8 cellular contexts compared by ENCODE assay signal in genomic region chr1:159188375-159188788, GRCh38. TPM values are rescaled to one million over a fixed set of nuclear protein-coding genes. Genes with fewer than 3 reads are reported as not detected.
DNase-seq lines count a peak whose midpoint lies in the region; ATAC-seq, FAIRE-seq and TF ChIP-seq lines count a peak whose summit lies in the region.

No MANE protein-coding gene starts in this region.

- H3K4me1 ChIP-seq in mammary epithelial cell (ENCODE audit: insufficient read depth, low read length) = no peaks in the 10 kb centered on the region
- H3K4me1 ChIP-seq in ovary (ENCODE audit: insufficient read depth) = peaks cover 2% of the 10 kb centered on the region

- no peaks in the 10 kb centered on the region for H4K20me1 ChIP-seq in mammary epithelial cell (ENCODE audit: insufficient read depth, low read length)

- no peak for TF ChIP-seq CTCF in mammary epithelial cell (conservative IDR thresholded peaks at IDR 0.05 in 1 of 2, IDR thresholded peaks at IDR 0.05 in 1 of 2; ENCODE audit: extremely low read depth in 1 of 2, insufficient read depth in 1 of 2, low read depth in 1 of 2, low read length in 2 of 2)
- TF ChIP-seq CTCF in ovary (IDR thresholded peaks at IDR 0.05) = no peak
- TF ChIP-seq CTCF in D721Med (IDR thresholded peaks at IDR 0.05; ENCODE audit: insufficient read depth, missing control alignments) = no peak

- CTCF ChIA-PET in mammary epithelial cell (lab: Charles Lee; ENCODE audit: low non-redundant PET) = no interaction called here

- H3K27ac ChIP-seq in mammary epithelial cell (ENCODE audit: insufficient read depth, low read depth, low read length) = no peak overlapping the region
- no peak overlapping the region for H3K27ac ChIP-seq in ovary

- intact Hi-C loops in mammary epithelial cell (cut with micrococcal nuclease) = no loop called here
- intact Hi-C loops in head of caudate nucleus (cut with DNase I) = no loop called here
- intact Hi-C loops in ovary (cut with DNase I) = no loop called here

- FAIRE-seq in D721Med (lab: Jason Lieb, UNC) = no peak

- H3K9me3 ChIP-seq in mammary epithelial cell (replicated peaks; ENCODE audit: insufficient read depth, low read length) (no peaks in the 10 kb centered on the region), ovary (no peaks in the 10 kb centered on the region)

- in situ Hi-C loops in T47D (cut with HindIII; ENCODE audit: low pct_unique_long_range_greater_than_20kb, low sequenced_read_pairs) = no loop called here
- in situ Hi-C loops in mammary epithelial cell (cut with MboI; ENCODE audit: low sequenced_read_pairs in 2 of 2) = no loop called here
- in situ Hi-C loops in SK-MEL-5 (cut with HindIII; ENCODE audit: low pct_unique_long_range_greater_than_20kb, low sequenced_read_pairs) = no loop called here

- WGBS in mammary epithelial cell (ENCODE audit: low coverage, missing lambda C conversion rate) = no CpG with 5 or more reads among the region's 24 CpGs
- WGBS in ovary, 3 donors = 1% methylated on average over 24 of the region's 24 CpGs

- TF ChIP-seq POLR2A in ovary (IDR thresholded peaks at IDR 0.05) = no peak

- no peaks in the 10 kb centered on the region for H3K79me2 ChIP-seq in mammary epithelial cell (ENCODE audit: insufficient read depth, low read length)

- TF ChIP-seq EP300 in ovary (IDR thresholded peaks at IDR 0.05) = no peak

- no peak overlapping the region for H3K9ac ChIP-seq in mammary epithelial cell (ENCODE audit: insufficient read depth, low read length)

- no peaks in the 10 kb centered on the region for H3K36me3 ChIP-seq in mammary epithelial cell (ENCODE audit: insufficient read depth, low read length)
- no peaks in the 10 kb centered on the region for H3K36me3 ChIP-seq in ovary

- H2AFZ ChIP-seq in mammary epithelial cell (ENCODE audit: low read depth, low read length) = no peak overlapping the region

- ATAC-seq in HG03039 (IDR thresholded peaks at IDR 0.05; ENCODE audit: unreplicated experiment) = peak; percentile 96

- dilution Hi-C loops in mammary epithelial cell (cut with HindIII; ENCODE audit: low sequenced_read_pairs) = no loop called here

- peaks cover 5% of the 10 kb centered on the region for H3K27me3 ChIP-seq in mammary epithelial cell (ENCODE audit: insufficient read depth, low read length)
- no peaks in the 10 kb centered on the region for H3K27me3 ChIP-seq in ovary

- no TSS peak for BruUV-seq in mammary epithelial cell (replicated peaks; lab: Mats Ljungman, UMichigan)

- DNase-seq in T47D (ENCODE audit: low read depth in 1 of 2, low spot score in 1 of 2) (peak; percentile 42 to 54), mammary epithelial cell (no peak), SK-MEL-5 (ENCODE audit: low read depth, low spot score) (peak; percentile 62), head of caudate nucleus (peak in 38 of 42 donors; percentile 34 to 79 (median 55)), ovary (peak; percentile 23 to 63 (median 41)), D721Med (ENCODE audit: insufficient read length, low spot score) (no peak), foreskin melanocyte (no peak)

- no peak overlapping the region for H3K4me3 ChIP-seq in mammary epithelial cell (replicated peaks in 1 of 3; ENCODE audit: insufficient read depth in 1 of 3, low read depth in 2 of 3, low read length in 3 of 3)
- H3K4me3 ChIP-seq in ovary = peak overlapping the region; percentile 16

- no peak overlapping the region for H3K4me2 ChIP-seq in mammary epithelial cell (ENCODE audit: insufficient read depth, low read depth, low read length)

RNA-seq across cellular contexts. Expression of gene ACKR1, which starts 16.3 kb away (rescaled TPM):
- total RNA-seq in mammary epithelial cell (not detected), ovary (10 to 100 TPM in 6 of 7 donors, 1 to 10 TPM in 1; 5.6 to 43.0 (median 20.7) TPM)
- polyA plus RNA-seq in mammary epithelial cell (not detected), ovary (10 to 100 TPM; 36.2 to 41.9 TPM)
- not detected for polyA minus RNA-seq in mammary epithelial cell
- total RNA-seq in SK-MEL-5 (2014; rRNA removed; shearing (Covaris generic)) = not detected in 2 replicates
- polyA plus RNA-seq in SK-MEL-5 (2015; cell fraction: cytosol; rRNA removed) = 0.14 and 1.1 TPM in 2 replicates
- polyA plus RNA-seq in SK-MEL-5 (2015; cell fraction: nucleus; rRNA removed) = 7.0 TPM in 1 of 2 replicates, not detected in the other

RNA-seq across cellular contexts. Expression of gene CADM3, which starts 17.0 kb away (rescaled TPM):
- under 1 TPM in 1 of 2 donors, not detected in 1; 0.67 TPM for total RNA-seq in mammary epithelial cell
- polyA plus RNA-seq in mammary epithelial cell = 0.03 TPM
- not detected for polyA minus RNA-seq in mammary epithelial cell
- total RNA-seq in SK-MEL-5 (2014; rRNA removed; shearing (Covaris generic)) = 1.5 and 1.7 TPM in 2 replicates
- polyA plus RNA-seq in SK-MEL-5 (2015; cell fraction: cytosol; rRNA removed) = 6.6 and 7.1 TPM in 2 replicates
- polyA plus RNA-seq in SK-MEL-5 (2015; cell fraction: nucleus; rRNA removed) = 1.1 and 2.3 TPM in 2 replicates
- 1 to 10 TPM in 3 of 7 donors, under 1 TPM in 2, not detected in 2; 0.17 to 2.7 (median 1.5) TPM for total RNA-seq in ovary
- 10 to 100 TPM in 1 of 2 donors, under 1 TPM in 1; 0.75 to 13.8 TPM for polyA plus RNA-seq in ovary

Comparison
In these comparisons a context has a peak if more than half of its experiments do, and no peak if none do; other contexts are left out.
1. DNase-seq: peak in T47D (2 of 2), SK-MEL-5 (single experiment), head of caudate nucleus (38 of 42) and ovary (5 of 5); none in mammary epithelial cell (single experiment), D721Med (single experiment) and foreskin melanocyte (single experiment).